Comparison of ENCODE assay signal across 1 cellular context in the genomic region with DNA sequence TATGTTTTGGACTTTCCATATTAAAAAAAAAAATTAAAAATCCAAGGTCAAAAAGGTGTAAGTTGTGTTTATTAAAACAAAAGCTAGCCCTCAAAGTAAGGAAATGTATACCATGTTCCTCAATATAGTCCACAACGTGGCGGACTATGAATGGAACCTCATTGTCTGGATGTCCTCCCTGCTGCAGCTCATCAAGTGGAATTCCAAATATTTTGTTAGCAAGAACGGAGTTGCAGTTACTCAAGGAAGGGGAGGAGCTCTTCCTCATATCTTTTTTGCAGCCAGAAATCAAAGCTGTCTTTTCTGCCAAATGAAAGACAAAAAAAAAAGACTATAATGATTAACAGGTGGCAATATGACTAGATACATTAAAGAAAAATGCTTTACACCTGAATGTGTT.
A peak's percentile ranks its signal among the peaks of the same experiment; 100 is the strongest.
TF ChIP-seq lines count a peak whose summit lies in the region.

No MANE protein-coding gene starts in this region.

TF ChIP-seq in HepG2, 621 proteins besides CTCF, POLR2A, EP300 and RAD21 (continued from another document):
- TF ChIP-seq, protein P1, sequence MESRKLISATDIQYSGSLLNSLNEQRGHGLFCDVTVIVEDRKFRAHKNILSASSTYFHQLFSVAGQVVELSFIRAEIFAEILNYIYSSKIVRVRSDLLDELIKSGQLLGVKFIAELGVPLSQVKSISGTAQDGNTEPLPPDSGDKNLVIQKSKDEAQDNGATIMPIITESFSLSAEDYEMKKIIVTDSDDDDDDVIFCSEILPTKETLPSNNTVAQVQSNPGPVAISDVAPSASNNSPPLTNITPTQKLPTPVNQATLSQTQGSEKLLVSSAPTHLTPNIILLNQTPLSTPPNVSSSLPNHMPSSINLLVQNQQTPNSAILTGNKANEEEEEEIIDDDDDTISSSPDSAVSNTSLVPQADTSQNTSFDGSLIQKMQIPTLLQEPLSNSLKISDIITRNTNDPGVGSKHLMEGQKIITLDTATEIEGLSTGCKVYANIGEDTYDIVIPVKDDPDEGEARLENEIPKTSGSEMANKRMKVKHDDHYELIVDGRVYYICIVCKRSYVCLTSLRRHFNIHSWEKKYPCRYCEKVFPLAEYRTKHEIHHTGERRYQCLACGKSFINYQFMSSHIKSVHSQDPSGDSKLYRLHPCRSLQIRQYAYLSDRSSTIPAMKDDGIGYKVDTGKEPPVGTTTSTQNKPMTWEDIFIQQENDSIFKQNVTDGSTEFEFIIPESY (CRISPR knock-in tag; IDR thresholded peaks at IDR 0.05): peak; percentile 42; the same call in 1 of the 2 replicates
- TF ChIP-seq SIN3B (IDR thresholded peaks at IDR 0.05; ENCODE audit: low read length) (no peak), TEAD3 (CRISPR knock-in tag; optimal IDR thresholded peaks at IDR 0.05; ENCODE audit: borderline replicate concordance) (peak; percentile 80), ZNF30 (CRISPR knock-in tag; IDR thresholded peaks at IDR 0.05) (no peak), ZNF83 (CRISPR knock-in tag; IDR thresholded peaks at IDR 0.05; ENCODE audit: borderline replicate concordance) (no peak), TARDBP (CRISPR knock-in tag; IDR thresholded peaks at IDR 0.05) (0 out of 2 replicates have a peak, but pooled peaks have one; percentile 24), MEF2D (CRISPR knock-in tag; IDR thresholded peaks at IDR 0.05) (no peak), RBM39 (IDR thresholded peaks at IDR 0.05; ENCODE audit: low read depth, low read length, poor library complexity, severe bottlenecking) (no peak), MEIS1 (CRISPR knock-in tag; IDR thresholded peaks at IDR 0.05; ENCODE audit: borderline replicate concordance) (no peak), MBNL3 (CRISPR knock-in tag; conservative IDR thresholded peaks at IDR 0.05) (no peak), CBX5 (CRISPR knock-in tag; IDR thresholded peaks at IDR 0.05; ENCODE audit: borderline replicate concordance) (no peak), ZNF136 (CRISPR knock-in tag; IDR thresholded peaks at IDR 0.05; ENCODE audit: low read depth) (no peak), GLI4 (CRISPR knock-in tag; IDR thresholded peaks at IDR 0.05; ENCODE audit: borderline replicate concordance) (no peak), SOX13 (IDR thresholded peaks at IDR 0.05) (no peak), SOX13 (CRISPR knock-in tag; conservative IDR thresholded peaks at IDR 0.05 in 1 of 2, IDR thresholded peaks at IDR 0.05 in 1 of 2) (peak in 1 of 2 experiments; percentile 66; a peak in 1 of 4 replicates), JUN (CRISPR knock-in tag; IDR thresholded peaks at IDR 0.05) (no peak), ZFP41 (CRISPR knock-in tag; IDR thresholded peaks at IDR 0.05; ENCODE audit: borderline replicate concordance) (no peak), CREB1 (IDR thresholded peaks at IDR 0.05) (no peak), CREB1 (CRISPR knock-in tag; IDR thresholded peaks at IDR 0.05) (no peak), CBX1 (IDR thresholded peaks at IDR 0.05; ENCODE audit: low read depth) (no peak), FOXC1 (CRISPR knock-in tag; IDR thresholded peaks at IDR 0.05; ENCODE audit: borderline replicate concordance) (no peak)
- TF ChIP-seq, protein P2, sequence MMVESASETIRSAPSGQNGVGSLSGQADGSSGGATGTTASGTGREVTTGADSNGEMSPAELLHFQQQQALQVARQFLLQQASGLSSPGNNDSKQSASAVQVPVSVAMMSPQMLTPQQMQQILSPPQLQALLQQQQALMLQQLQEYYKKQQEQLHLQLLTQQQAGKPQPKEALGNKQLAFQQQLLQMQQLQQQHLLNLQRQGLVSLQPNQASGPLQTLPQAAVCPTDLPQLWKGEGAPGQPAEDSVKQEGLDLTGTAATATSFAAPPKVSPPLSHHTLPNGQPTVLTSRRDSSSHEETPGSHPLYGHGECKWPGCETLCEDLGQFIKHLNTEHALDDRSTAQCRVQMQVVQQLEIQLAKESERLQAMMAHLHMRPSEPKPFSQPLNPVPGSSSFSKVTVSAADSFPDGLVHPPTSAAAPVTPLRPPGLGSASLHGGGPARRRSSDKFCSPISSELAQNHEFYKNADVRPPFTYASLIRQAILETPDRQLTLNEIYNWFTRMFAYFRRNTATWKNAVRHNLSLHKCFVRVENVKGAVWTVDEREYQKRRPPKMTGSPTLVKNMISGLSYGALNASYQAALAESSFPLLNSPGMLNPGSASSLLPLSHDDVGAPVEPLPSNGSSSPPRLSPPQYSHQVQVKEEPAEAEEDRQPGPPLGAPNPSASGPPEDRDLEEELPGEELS (CRISPR knock-in tag; IDR thresholded peaks at IDR 0.05): no peak
- TF ChIP-seq, protein P3, sequence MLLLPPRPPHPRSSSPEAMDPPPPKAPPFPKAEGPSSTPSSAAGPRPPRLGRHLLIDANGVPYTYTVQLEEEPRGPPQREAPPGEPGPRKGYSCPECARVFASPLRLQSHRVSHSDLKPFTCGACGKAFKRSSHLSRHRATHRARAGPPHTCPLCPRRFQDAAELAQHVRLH (CRISPR knock-in tag; IDR thresholded peaks at IDR 0.05; ENCODE audit: borderline replicate concordance, low read depth): no peak
- TF ChIP-seq, protein P4, sequence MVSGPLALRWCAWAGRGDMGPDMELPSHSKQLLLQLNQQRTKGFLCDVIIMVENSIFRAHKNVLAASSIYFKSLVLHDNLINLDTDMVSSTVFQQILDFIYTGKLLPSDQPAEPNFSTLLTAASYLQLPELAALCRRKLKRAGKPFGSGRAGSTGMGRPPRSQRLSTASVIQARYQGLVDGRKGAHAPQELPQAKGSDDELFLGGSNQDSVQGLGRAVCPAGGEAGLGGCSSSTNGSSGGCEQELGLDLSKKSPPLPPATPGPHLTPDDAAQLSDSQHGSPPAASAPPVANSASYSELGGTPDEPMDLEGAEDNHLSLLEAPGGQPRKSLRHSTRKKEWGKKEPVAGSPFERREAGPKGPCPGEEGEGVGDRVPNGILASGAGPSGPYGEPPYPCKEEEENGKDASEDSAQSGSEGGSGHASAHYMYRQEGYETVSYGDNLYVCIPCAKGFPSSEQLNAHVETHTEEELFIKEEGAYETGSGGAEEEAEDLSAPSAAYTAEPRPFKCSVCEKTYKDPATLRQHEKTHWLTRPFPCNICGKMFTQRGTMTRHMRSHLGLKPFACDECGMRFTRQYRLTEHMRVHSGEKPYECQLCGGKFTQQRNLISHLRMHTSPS (CRISPR knock-in tag; IDR thresholded peaks at IDR 0.05; ENCODE audit: low read depth): no peak
- TF ChIP-seq, protein P5, sequence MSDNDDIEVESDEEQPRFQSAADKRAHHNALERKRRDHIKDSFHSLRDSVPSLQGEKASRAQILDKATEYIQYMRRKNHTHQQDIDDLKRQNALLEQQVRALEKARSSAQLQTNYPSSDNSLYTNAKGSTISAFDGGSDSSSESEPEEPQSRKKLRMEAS (IDR thresholded peaks at IDR 0.05): 0 out of 2 replicates have a peak, but pooled peaks have one; percentile 22
- TF ChIP-seq, protein P6, sequence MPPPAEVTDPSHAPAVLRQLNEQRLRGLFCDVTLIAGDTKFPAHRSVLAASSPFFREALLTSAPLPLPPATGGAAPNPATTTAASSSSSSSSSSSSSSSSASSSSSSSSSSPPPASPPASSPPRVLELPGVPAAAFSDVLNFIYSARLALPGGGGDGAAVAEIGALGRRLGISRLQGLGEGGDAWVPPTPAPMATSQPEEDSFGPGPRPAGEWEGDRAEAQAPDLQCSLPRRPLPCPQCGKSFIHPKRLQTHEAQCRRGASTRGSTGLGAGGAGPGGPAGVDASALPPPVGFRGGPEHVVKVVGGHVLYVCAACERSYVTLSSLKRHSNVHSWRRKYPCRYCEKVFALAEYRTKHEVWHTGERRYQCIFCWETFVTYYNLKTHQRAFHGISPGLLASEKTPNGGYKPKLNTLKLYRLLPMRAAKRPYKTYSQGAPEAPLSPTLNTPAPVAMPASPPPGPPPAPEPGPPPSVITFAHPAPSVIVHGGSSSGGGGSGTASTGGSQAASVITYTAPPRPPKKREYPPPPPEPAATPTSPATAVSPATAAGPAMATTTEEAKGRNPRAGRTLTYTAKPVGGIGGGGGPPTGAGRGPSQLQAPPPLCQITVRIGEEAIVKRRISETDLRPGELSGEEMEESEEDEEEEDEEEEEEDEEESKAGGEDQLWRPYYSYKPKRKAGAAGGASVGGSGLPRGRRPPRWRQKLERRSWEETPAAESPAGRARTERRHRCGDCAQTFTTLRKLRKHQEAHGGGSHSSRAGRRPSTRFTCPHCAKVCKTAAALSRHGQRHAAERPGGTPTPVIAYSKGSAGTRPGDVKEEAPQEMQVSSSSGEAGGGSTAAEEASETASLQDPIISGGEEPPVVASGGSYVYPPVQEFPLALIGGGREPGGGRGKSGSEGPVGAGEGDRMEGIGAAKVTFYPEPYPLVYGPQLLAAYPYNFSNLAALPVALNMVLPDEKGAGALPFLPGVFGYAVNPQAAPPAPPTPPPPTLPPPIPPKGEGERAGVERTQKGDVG (CRISPR knock-in tag; IDR thresholded peaks at IDR 0.05; ENCODE audit: borderline replicate concordance): no peak
- TF ChIP-seq, protein P7, sequence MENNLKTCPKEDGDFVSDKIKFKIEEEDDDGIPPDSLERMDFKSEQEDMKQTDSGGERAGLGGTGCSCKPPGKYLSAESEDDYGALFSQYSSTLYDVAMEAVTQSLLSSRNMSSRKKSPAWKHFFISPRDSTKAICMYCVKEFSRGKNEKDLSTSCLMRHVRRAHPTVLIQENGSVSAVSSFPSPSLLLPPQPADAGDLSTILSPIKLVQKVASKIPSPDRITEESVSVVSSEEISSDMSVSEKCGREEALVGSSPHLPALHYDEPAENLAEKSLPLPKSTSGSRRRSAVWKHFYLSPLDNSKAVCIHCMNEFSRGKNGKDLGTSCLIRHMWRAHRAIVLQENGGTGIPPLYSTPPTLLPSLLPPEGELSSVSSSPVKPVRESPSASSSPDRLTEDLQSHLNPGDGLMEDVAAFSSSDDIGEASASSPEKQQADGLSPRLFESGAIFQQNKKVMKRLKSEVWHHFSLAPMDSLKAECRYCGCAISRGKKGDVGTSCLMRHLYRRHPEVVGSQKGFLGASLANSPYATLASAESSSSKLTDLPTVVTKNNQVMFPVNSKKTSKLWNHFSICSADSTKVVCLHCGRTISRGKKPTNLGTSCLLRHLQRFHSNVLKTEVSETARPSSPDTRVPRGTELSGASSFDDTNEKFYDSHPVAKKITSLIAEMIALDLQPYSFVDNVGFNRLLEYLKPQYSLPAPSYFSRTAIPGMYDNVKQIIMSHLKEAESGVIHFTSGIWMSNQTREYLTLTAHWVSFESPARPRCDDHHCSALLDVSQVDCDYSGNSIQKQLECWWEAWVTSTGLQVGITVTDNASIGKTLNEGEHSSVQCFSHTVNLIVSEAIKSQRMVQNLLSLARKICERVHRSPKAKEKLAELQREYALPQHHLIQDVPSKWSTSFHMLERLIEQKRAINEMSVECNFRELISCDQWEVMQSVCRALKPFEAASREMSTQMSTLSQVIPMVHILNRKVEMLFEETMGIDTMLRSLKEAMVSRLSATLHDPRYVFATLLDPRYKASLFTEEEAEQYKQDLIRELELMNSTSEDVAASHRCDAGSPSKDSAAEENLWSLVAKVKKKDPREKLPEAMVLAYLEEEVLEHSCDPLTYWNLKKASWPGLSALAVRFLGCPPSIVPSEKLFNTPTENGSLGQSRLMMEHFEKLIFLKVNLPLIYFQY (CRISPR knock-in tag; IDR thresholded peaks at IDR 0.05; ENCODE audit: borderline replicate concordance): no peak
